ENCODE assay signal across 1 cellular context in the genomic region with DNA sequence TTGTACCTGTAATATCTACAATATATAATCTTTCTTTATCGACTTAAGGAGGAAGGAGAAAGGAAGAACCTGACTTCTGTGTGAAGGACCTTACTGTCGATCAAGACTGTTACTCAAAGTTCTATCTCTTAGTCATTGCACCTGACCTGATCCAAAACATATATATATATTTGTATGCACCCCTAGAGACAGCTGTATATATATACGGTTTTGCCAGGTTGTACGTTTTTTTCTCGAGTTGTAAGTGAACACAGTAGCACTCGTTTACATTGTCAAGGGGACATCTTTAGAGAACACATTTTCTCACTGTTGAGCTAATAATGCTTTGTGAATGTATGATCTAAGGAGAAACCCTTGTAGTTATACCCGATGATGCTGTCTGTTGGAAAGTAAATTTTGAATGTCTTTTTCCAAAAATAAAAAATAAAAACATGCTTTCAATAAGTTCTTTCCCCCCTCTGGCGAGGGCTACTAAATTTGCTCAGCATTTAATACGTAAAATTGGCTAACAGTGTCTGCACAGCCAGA.
TF ChIP-seq lines count a peak whose summit lies in the region.

No MANE protein-coding gene starts in this region.

TF ChIP-seq in HEK293, 187 proteins besides CTCF, POLR2A, EP300 and RAD21 (continued from another document):
- TF ChIP-seq, protein P1, sequence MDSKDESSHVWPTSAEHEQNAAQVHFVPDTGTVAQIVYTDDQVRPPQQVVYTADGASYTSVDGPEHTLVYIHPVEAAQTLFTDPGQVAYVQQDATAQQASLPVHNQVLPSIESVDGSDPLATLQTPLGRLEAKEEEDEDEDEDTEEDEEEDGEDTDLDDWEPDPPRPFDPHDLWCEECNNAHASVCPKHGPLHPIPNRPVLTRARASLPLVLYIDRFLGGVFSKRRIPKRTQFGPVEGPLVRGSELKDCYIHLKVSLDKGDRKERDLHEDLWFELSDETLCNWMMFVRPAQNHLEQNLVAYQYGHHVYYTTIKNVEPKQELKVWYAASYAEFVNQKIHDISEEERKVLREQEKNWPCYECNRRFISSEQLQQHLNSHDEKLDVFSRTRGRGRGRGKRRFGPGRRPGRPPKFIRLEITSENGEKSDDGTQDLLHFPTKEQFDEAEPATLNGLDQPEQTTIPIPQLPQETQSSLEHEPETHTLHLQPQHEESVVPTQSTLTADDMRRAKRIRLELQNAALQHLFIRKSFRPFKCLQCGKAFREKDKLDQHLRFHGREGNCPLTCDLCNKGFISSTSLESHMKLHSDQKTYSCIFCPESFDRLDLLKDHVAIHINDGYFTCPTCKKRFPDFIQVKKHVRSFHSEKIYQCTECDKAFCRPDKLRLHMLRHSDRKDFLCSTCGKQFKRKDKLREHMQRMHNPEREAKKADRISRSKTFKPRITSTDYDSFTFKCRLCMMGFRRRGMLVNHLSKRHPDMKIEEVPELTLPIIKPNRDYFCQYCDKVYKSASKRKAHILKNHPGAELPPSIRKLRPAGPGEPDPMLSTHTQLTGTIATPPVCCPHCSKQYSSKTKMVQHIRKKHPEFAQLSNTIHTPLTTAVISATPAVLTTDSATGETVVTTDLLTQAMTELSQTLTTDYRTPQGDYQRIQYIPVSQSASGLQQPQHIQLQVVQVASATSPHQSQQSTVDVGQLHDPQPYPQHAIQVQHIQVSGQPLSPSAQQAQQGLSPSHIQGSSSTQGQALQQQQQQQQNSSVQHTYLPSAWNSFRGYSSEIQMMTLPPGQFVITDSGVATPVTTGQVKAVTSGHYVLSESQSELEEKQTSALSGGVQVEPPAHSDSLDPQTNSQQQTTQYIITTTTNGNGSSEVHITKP (tag by site-specific recombination; IDR thresholded peaks at IDR 0.05): peak; percentile 61
- TF ChIP-seq, protein P2, sequence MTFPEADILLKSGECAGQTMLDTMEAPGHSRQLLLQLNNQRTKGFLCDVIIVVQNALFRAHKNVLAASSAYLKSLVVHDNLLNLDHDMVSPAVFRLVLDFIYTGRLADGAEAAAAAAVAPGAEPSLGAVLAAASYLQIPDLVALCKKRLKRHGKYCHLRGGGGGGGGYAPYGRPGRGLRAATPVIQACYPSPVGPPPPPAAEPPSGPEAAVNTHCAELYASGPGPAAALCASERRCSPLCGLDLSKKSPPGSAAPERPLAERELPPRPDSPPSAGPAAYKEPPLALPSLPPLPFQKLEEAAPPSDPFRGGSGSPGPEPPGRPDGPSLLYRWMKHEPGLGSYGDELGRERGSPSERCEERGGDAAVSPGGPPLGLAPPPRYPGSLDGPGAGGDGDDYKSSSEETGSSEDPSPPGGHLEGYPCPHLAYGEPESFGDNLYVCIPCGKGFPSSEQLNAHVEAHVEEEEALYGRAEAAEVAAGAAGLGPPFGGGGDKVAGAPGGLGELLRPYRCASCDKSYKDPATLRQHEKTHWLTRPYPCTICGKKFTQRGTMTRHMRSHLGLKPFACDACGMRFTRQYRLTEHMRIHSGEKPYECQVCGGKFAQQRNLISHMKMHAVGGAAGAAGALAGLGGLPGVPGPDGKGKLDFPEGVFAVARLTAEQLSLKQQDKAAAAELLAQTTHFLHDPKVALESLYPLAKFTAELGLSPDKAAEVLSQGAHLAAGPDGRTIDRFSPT (tag by site-specific recombination; IDR thresholded peaks at IDR 0.05): no peak
